In genomic region chr18:13465126-13465446, GRCh38 we compare ENCODE assay signal across 9 cellular contexts.
DNase-seq lines count a peak whose midpoint lies in the region; ATAC-seq and TF ChIP-seq lines count a peak whose summit lies in the region.
"Had no signal": no experiment of that assay in that cellular context is flagged by ENCODE, and none has a peak within 500 bp of the region (broad histone marks: within the 10 kb centered on the region; RNA-seq: fewer than 3 reads in every experiment).

No MANE protein-coding gene starts in this region.

- H2BK20ac ChIP-seq in H9 (ENCODE audit: low read depth, low read length, poor library complexity, severe bottlenecking) = no peak overlapping the region

- no peak overlapping the region for H4K8ac ChIP-seq in H9 (replicated peaks; ENCODE audit: insufficient read length, low read depth, low read length)
- no peak overlapping the region for H4K8ac ChIP-seq in mesendoderm (ENCODE audit: low read depth, low read length)

- peaks cover 49 to 51% of the 10 kb centered on the region in 2 donors for H3K4me1 Mint-ChIP-seq in effector memory CD8-positive, alpha-beta T cell (ENCODE audit: low read depth in 2 of 2)
- H3K4me1 Mint-ChIP-seq in H9 = peaks cover 32 to 33% of the 10 kb centered on the region in 2 experiments

- H2AFZ ChIP-seq in H9 (ENCODE audit: low read length) = no peak overlapping the region

- H3K9me3 Mint-ChIP-seq in effector memory CD8-positive, alpha-beta T cell = no peaks in the 10 kb centered on the region
- peaks cover 3 to 8% of the 10 kb centered on the region in 2 experiments; a peak in 4 of 5 replicates for H3K9me3 Mint-ChIP-seq in H9

- H3K23ac ChIP-seq in H9 (ENCODE audit: insufficient read length, low read depth, low read length) (no peak overlapping the region), mesendoderm (ENCODE audit: low read length) (no peak overlapping the region)

- H2AK5ac ChIP-seq in H9 (ENCODE audit: insufficient read length, low read length) (no peak overlapping the region), mesendoderm (ENCODE audit: low read length) (no peak overlapping the region)

- H3K4me3 ChIP-seq in right cardiac atrium (ENCODE audit: low read length) (no peak overlapping the region), mesendoderm (ENCODE audit: low read length) (no peak overlapping the region)

- H3K27me3 Mint-ChIP-seq in effector memory CD8-positive, alpha-beta T cell = no peaks in the 10 kb centered on the region
- H3K27me3 Mint-ChIP-seq in H9 (ENCODE audit: low read depth) = no peaks in the 10 kb centered on the region

- TF ChIP-seq CTCF in H9 (conservative IDR thresholded peaks at IDR 0.05) = no peak

- H3K4ac ChIP-seq in H9 (ENCODE audit: low read depth, low read length) = no peak overlapping the region
- no peak overlapping the region for H3K4ac ChIP-seq in mesendoderm (ENCODE audit: low read depth, low read length)

- H3K27me3 ChIP-seq in right cardiac atrium (ENCODE audit: control insufficient read depth, insufficient read depth) = no peaks in the 10 kb centered on the region
- no peaks in the 10 kb centered on the region for H3K27me3 ChIP-seq in H9 (ENCODE audit: insufficient read depth, low read length)
- no peaks in the 10 kb centered on the region for H3K27me3 ChIP-seq in mesendoderm (ENCODE audit: insufficient read depth, low read length, poor library complexity)
- H3K27me3 ChIP-seq: breast epithelium had no signal

- H3K4me2 ChIP-seq in H9 (ENCODE audit: insufficient read depth, insufficient read length, low read length) (no peak overlapping the region), mesendoderm (ENCODE audit: low read length) (no peak overlapping the region)

- H3K9me3 ChIP-seq in right cardiac atrium (ENCODE audit: control insufficient read depth, low read length) = no peaks in the 10 kb centered on the region
- H3K9me3 ChIP-seq in H9 (ENCODE audit: control insufficient read depth, low read depth, low read length) = no peaks in the 10 kb centered on the region
- H3K9me3 ChIP-seq: breast epithelium had no signal

- no peak overlapping the region for H2BK12ac ChIP-seq in H9 (ENCODE audit: insufficient read length, low read depth, low read length)

- peaks cover 5% of the 10 kb centered on the region for H3K36me3 Mint-ChIP-seq in effector memory CD8-positive, alpha-beta T cell (ENCODE audit: insufficient read depth)
- peaks cover 0 to 4% (median 2%) of the 10 kb centered on the region in 3 experiments; a peak in 3 of 7 replicates for H3K36me3 Mint-ChIP-seq in H9 (ENCODE audit: insufficient read depth in 1 of 3, low read depth in 3 of 3)

- H4K5ac ChIP-seq in H9 (ENCODE audit: insufficient read length, low read depth, low read length) (no peak overlapping the region), mesendoderm (ENCODE audit: low read length) (no peak overlapping the region)

- no peaks in the 10 kb centered on the region for H4K20me1 ChIP-seq in H9 (ENCODE audit: control insufficient read depth, insufficient read depth, insufficient read length)

- H3K14ac ChIP-seq in H9 (ENCODE audit: insufficient read depth, low read length) = no peak overlapping the region

- H2BK5ac ChIP-seq in H9 (ENCODE audit: insufficient read length, low read length) = no peak overlapping the region
- no peak overlapping the region for H2BK5ac ChIP-seq in mesendoderm (ENCODE audit: low read length)

- no peaks in the 10 kb centered on the region for H3K23me2 ChIP-seq in H9 (ENCODE audit: insufficient read length, low read depth, low read length, poor library complexity, severe bottlenecking)

- H3T11ph ChIP-seq in H9 (ENCODE audit: low read length) = no peak overlapping the region

- H3K36me3 ChIP-seq in mesendoderm (ENCODE audit: control insufficient read depth, insufficient read depth, low read length) = no peaks in the 10 kb centered on the region
- H3K36me3 ChIP-seq: breast epithelium had no signal

- H2BK15ac ChIP-seq in H9 (ENCODE audit: low read depth, low read length) = no peak overlapping the region
- H2BK15ac ChIP-seq in mesendoderm (replicated peaks; ENCODE audit: low read depth) = no peak overlapping the region

- 58% methylated on average over 4 of the region's 4 CpGs for WGBS in right cardiac atrium
- WGBS in H9 (ENCODE audit: extremely low coverage, insufficient read length, low lambda C conversion rate) = no CpG with 5 or more reads among the region's 4 CpGs
- no CpG with 5 or more reads among the region's 4 CpGs for WGBS in mesendoderm (ENCODE audit: extremely low coverage, insufficient coverage, low lambda C conversion rate)

- intact Hi-C loops in left ventricle myocardium superior (cut with micrococcal nuclease) = no loop called here
- intact Hi-C loops in right cardiac atrium (cut with DNase I) = loop anchor here in 1 of 4 donors (10.0 kb wide), 1 partner anchor 250 kb away; the partner anchor contains the start of gene LDLRAD4

- H3K4me1 ChIP-seq in right cardiac atrium (ENCODE audit: control insufficient read depth, insufficient read depth, low read length) = no peaks in the 10 kb centered on the region
- 0 out of 2 replicates have a peak, but pooled peaks cover 2% of the 10 kb centered on the region for H3K4me1 ChIP-seq in H9 (ENCODE audit: insufficient read depth, low read length)
- H3K4me1 ChIP-seq in mesendoderm (ENCODE audit: control insufficient read depth, low read depth, low read length) = no peaks in the 10 kb centered on the region
- H3K4me1 ChIP-seq: breast epithelium had no signal

- H3K27ac Mint-ChIP-seq in effector memory CD8-positive, alpha-beta T cell = peak overlapping the region; percentile 92 to 95
- H3K27ac Mint-ChIP-seq in H9 = no peak overlapping the region

- no peaks in the 10 kb centered on the region for H3K79me1 ChIP-seq in H9 (ENCODE audit: insufficient read depth, low read depth, low read length, poor library complexity, severe bottlenecking)
- no peaks in the 10 kb centered on the region for H3K79me1 ChIP-seq in mesendoderm (ENCODE audit: low read length)

- no peak overlapping the region for H4K91ac ChIP-seq in H9 (ENCODE audit: insufficient read length, low read depth, low read length)

- H3K9ac ChIP-seq in H9 (ENCODE audit: extremely low read depth, insufficient read length, low read length) (no peak overlapping the region), mesendoderm (ENCODE audit: low read length) (no peak overlapping the region)

- H3K18ac ChIP-seq in H9 (ENCODE audit: insufficient read length, low read depth, low read length) (no peak overlapping the region), mesendoderm (ENCODE audit: low read length) (no peak overlapping the region)

- H2BK120ac ChIP-seq in H9 (ENCODE audit: low read depth, low read length, poor library complexity, severe bottlenecking) (no peak overlapping the region), mesendoderm (ENCODE audit: low read depth, low read length) (no peak overlapping the region)

- peak; percentile 11 for ATAC-seq in left ventricle myocardium superior
- ATAC-seq in right cardiac atrium = no peak
- peak; percentile 18 for ATAC-seq in HG03280 (IDR thresholded peaks at IDR 0.05; ENCODE audit: unreplicated experiment)
- ATAC-seq in effector memory CD8-positive, alpha-beta T cell (replicated peaks) = no peak
- no peak for ATAC-seq in GM19455 (IDR thresholded peaks at IDR 0.05; ENCODE audit: unreplicated experiment)

- H3K27ac ChIP-seq in right cardiac atrium (ENCODE audit: low read length) (no peak overlapping the region), H9 (ENCODE audit: insufficient read length, low read depth, low read length) (no peak overlapping the region), mesendoderm (ENCODE audit: low read depth, low read length) (no peak overlapping the region)

- H3K79me2 ChIP-seq in H9 (ENCODE audit: insufficient read depth, low read length) = no peaks in the 10 kb centered on the region
- no peaks in the 10 kb centered on the region for H3K79me2 ChIP-seq in mesendoderm (ENCODE audit: control insufficient read depth, insufficient read depth, low read length)

- no peak for DNase-seq in left ventricle myocardium superior
- no peak for DNase-seq in right cardiac atrium
- DNase-seq in effector memory CD8-positive, alpha-beta T cell = no peak
- DNase-seq in iPS-NIHi11 (ENCODE audit: low spot score) = no peak
- no peak for DNase-seq in H9
- no peak for DNase-seq in mesendoderm

- H3K56ac ChIP-seq in H9 (ENCODE audit: insufficient read length, low read depth, low read length) (no peak overlapping the region), mesendoderm (ENCODE audit: low read length) (no peak overlapping the region)

- H3K4me3 Mint-ChIP-seq in effector memory CD8-positive, alpha-beta T cell = peak overlapping the region; percentile 88 to 93
- H3K4me3 Mint-ChIP-seq in H9 = no peak overlapping the region

Comparison
In these comparisons a context has a peak if more than half of its experiments do, and no peak if none do; other contexts are left out.
1. ATAC-seq: peak in left ventricle myocardium superior (single experiment) and HG03280 (single experiment); none in right cardiac atrium (0 of 2), effector memory CD8-positive, alpha-beta T cell (single experiment) and GM19455 (single experiment).
2. H3K27ac Mint-ChIP-seq: peak in effector memory CD8-positive, alpha-beta T cell (2 of 2); none in H9 (0 of 3).
3. H3K4me3 Mint-ChIP-seq: peak in effector memory CD8-positive, alpha-beta T cell (2 of 2); none in H9 (0 of 2).